15 cellular contexts compared by ENCODE assay signal in the genomic region with DNA sequence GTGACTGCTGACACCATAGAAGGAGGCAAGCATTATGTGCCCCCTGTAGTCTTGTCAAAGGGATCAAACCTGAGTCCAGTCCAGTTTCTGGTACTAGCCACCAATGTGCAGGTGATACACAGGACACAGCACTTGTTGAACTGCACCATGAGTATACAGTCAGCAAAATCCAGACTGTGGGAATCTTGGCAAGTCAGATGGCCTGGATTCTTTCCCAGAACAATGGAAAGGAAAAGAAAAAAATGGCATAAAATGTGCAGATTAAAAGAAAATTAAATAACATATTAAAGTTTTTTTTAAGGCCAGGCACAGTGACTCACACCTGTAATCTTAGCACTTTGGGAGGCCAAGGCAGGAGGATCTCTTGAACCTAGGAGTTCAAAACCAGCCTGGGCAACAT. TPM values are rescaled to one million over a fixed set of nuclear protein-coding genes. Genes with fewer than 3 reads are reported as not detected.
A peak's percentile ranks its signal among the peaks of the same experiment; 100 is the strongest.
DNase-seq lines count a peak whose midpoint lies in the region; ATAC-seq and TF ChIP-seq lines count a peak whose summit lies in the region.
"Had no signal": no experiment of that assay in that cellular context is flagged by ENCODE, and none has a peak within 500 bp of the region (broad histone marks: within the 10 kb centered on the region; RNA-seq: fewer than 3 reads in every experiment).

No MANE protein-coding gene starts in this region.

- H4K8ac ChIP-seq in IMR-90 (ENCODE audit: low read depth in 2 of 2, low read length in 2 of 2): no peak overlapping the region

- no peaks in the 10 kb centered on the region for H3K27me3 ChIP-seq in IMR-90 (ENCODE audit: control insufficient read depth, insufficient read depth, low read length)
- no peaks in the 10 kb centered on the region for H3K27me3 ChIP-seq in naive thymus-derived CD4-positive, alpha-beta T cell (ENCODE audit: control insufficient read depth in 2 of 2, insufficient read depth in 2 of 2, low read length in 2 of 2)

- H2AFZ ChIP-seq in IMR-90 (replicated peaks; ENCODE audit: low read length, poor library complexity): no peak overlapping the region
- H2AFZ ChIP-seq: GM23248 had no signal

- H3K4ac ChIP-seq in IMR-90 (ENCODE audit: low read depth, low read length): no peak overlapping the region

- no peak overlapping the region for H3K27ac ChIP-seq in IMR-90 (ENCODE audit: insufficient read depth, low read length)
- no peak overlapping the region for H3K27ac ChIP-seq in naive thymus-derived CD4-positive, alpha-beta T cell (ENCODE audit: low read depth, low read length)
- H3K27ac ChIP-seq: GM23248 had no signal

- H3K9ac ChIP-seq in IMR-90 (ENCODE audit: low read depth, low read length): no peak overlapping the region
- H3K9ac ChIP-seq: GM23248 had no signal

- no peak overlapping the region for H3K27ac Mint-ChIP-seq in naive thymus-derived CD4-positive, alpha-beta T cell
- H3K27ac Mint-ChIP-seq in mesothelial cell of epicardium: no peak overlapping the region

- no peak overlapping the region for H3K56ac ChIP-seq in IMR-90 (ENCODE audit: extremely low read depth, insufficient read depth, low read length)

- H2BK5ac ChIP-seq in IMR-90 (ENCODE audit: low read depth, low read length, poor library complexity, severe bottlenecking): no peak overlapping the region

- H3K23ac ChIP-seq in IMR-90 (ENCODE audit: low read depth, low read length): no peak overlapping the region

- no peaks in the 10 kb centered on the region for H3K9me3 Mint-ChIP-seq in naive thymus-derived CD4-positive, alpha-beta T cell
- no peaks in the 10 kb centered on the region for H3K9me3 Mint-ChIP-seq in mesothelial cell of epicardium
- H3K9me3 Mint-ChIP-seq: CD4-positive, alpha-beta memory T cell had no signal

- H3K4me3 Mint-ChIP-seq in naive thymus-derived CD4-positive, alpha-beta T cell: no peak overlapping the region
- H3K4me3 Mint-ChIP-seq in mesothelial cell of epicardium: no peak overlapping the region
- H3K4me3 Mint-ChIP-seq: CD4-positive, alpha-beta memory T cell had no signal

- peaks cover 3% of the 10 kb centered on the region for H4K20me1 ChIP-seq in IMR-90 (ENCODE audit: insufficient read depth, low read length)

- peaks cover 0 to 11% (median 0%) of the 10 kb centered on the region in 7 donors for H3K4me1 Mint-ChIP-seq in naive thymus-derived CD4-positive, alpha-beta T cell
- peaks cover 4% of the 10 kb centered on the region for H3K4me1 Mint-ChIP-seq in mesothelial cell of epicardium

- no peaks in the 10 kb centered on the region for H3K27me3 Mint-ChIP-seq in naive thymus-derived CD4-positive, alpha-beta T cell
- no peaks in the 10 kb centered on the region for H3K27me3 Mint-ChIP-seq in mesothelial cell of epicardium (ENCODE audit: low read depth)
- H3K27me3 Mint-ChIP-seq: CD4-positive, alpha-beta memory T cell had no signal

- peaks cover 43% of the 10 kb centered on the region for H3K36me3 ChIP-seq in IMR-90 (ENCODE audit: control insufficient read depth, insufficient read depth, low read length)
- H3K36me3 ChIP-seq in naive thymus-derived CD4-positive, alpha-beta T cell (ENCODE audit: control insufficient read depth in 2 of 3, insufficient read depth in 3 of 3, low read length in 3 of 3): peaks cover 19 to 93% (median 38%) of the 10 kb centered on the region in 3 experiments

- in situ Hi-C loops in IMR-90 (cut with MboI; ENCODE audit: low sequenced_read_pairs): no loop called here

- peaks cover 23 to 73% (median 50%) of the 10 kb centered on the region in 5 donors for H3K36me3 Mint-ChIP-seq in naive thymus-derived CD4-positive, alpha-beta T cell
- peaks cover 21% of the 10 kb centered on the region for H3K36me3 Mint-ChIP-seq in mesothelial cell of epicardium

- no peak for TF ChIP-seq RAD21 in IMR-90 (IDR thresholded peaks at IDR 0.05; ENCODE audit: low read length)

- POLR2A ChIA-PET in IMR-90 (lab: Charles Lee; ENCODE audit: unreplicated experiment): no interaction called here
- POLR2A ChIA-PET in naive thymus-derived CD4-positive, alpha-beta T cell (lab: Charles Lee): no interaction called here

- DNase-seq in IMR-90: peak; percentile 21
- peak; percentile 47 for DNase-seq in dermis blood vessel endothelial cell
- peak; percentile 43 for DNase-seq in fibroblast of peridontal ligament (ENCODE audit: extremely low read depth)
- no peak for DNase-seq in naive thymus-derived CD4-positive, alpha-beta T cell
- no peak for DNase-seq in mesothelial cell of epicardium (ENCODE audit: low spot score in 2 of 2, unreplicated experiment in 2 of 2)
- DNase-seq in SW 1271 (lab: John Stamatoyannopoulos, UW): no peak
- DNase-seq: Calu3; CD4-positive, alpha-beta memory T cell; COR-L47; DMS53; DMS79 treated with DMSO at 0.1 percent for 48 hours; GM23248; H7; HCEC 1CT had no signal

- H3K4me1 ChIP-seq in IMR-90 (ENCODE audit: control insufficient read depth, insufficient read depth, low read length): peaks cover 20% of the 10 kb centered on the region
- H3K4me1 ChIP-seq in naive thymus-derived CD4-positive, alpha-beta T cell (ENCODE audit: control insufficient read depth in 2 of 2, insufficient read depth in 2 of 2, low read length in 2 of 2): no peaks in the 10 kb centered on the region

- H3K9me1 ChIP-seq in IMR-90 (ENCODE audit: insufficient read depth, low read length): peaks cover 19% of the 10 kb centered on the region

- H3K4me2 ChIP-seq in IMR-90 (ENCODE audit: low read depth, low read length): no peak overlapping the region

- dilution Hi-C loops in IMR-90 (cut with HindIII; ENCODE audit: low sequenced_read_pairs, unreplicated experiment): no loop called here

- intact Hi-C loops in IMR-90 (cut with micrococcal nuclease): no loop called here
- intact Hi-C loops in naive thymus-derived CD4-positive, alpha-beta T cell (cut with micrococcal nuclease): no loop called here

- H3K9me3 ChIP-seq in IMR-90 (ENCODE audit: control insufficient read depth, insufficient read depth, low read length): no peaks in the 10 kb centered on the region
- no peaks in the 10 kb centered on the region for H3K9me3 ChIP-seq in naive thymus-derived CD4-positive, alpha-beta T cell (ENCODE audit: control insufficient read depth in 2 of 3, low read length in 3 of 3)

- no TSS peak for BruUV-seq in IMR-90 (replicated peaks; lab: Mats Ljungman, UMichigan)

- CTCF ChIA-PET in IMR-90 (lab: Yijun Ruan, JAX): no interaction called here
- CTCF ChIA-PET in naive thymus-derived CD4-positive, alpha-beta T cell (lab: Charles Lee): no interaction called here

- no peak overlapping the region for H3K4me3 ChIP-seq in IMR-90 (ENCODE audit: insufficient read depth, low read depth, low read length)
- no peak overlapping the region for H3K4me3 ChIP-seq in naive thymus-derived CD4-positive, alpha-beta T cell (ENCODE audit: low read length)
- H3K4me3 ChIP-seq: GM23248 had no signal

- peaks cover under 1 to 12% of the 10 kb centered on the region in 2 experiments; a peak in 2 of 4 replicates for H3K79me1 ChIP-seq in IMR-90 (ENCODE audit: low read depth in 1 of 2, low read length in 2 of 2)

- no peak overlapping the region for H2AK9ac ChIP-seq in IMR-90 (replicated peaks; ENCODE audit: low read depth, low read length, poor library complexity)

- no peak overlapping the region for H2BK15ac ChIP-seq in IMR-90 (ENCODE audit: low read depth, low read length)

- no peak for TF ChIP-seq POLR2A in IMR-90 (IDR thresholded peaks at IDR 0.05; ENCODE audit: low read depth, low read length)

- no peak overlapping the region for H2AK5ac ChIP-seq in IMR-90 (ENCODE audit: low read depth, low read length)

- no peak for TF ChIP-seq CTCF in IMR-90 (conservative IDR thresholded peaks at IDR 0.05; ENCODE audit: low read depth, low read length)
- no peak for TF ChIP-seq CTCF in mesothelial cell of epicardium (IDR thresholded peaks at IDR 0.05; ENCODE audit: unreplicated experiment)

- H3K14ac ChIP-seq in IMR-90 (replicated peaks; ENCODE audit: low read depth, low read length): no peak overlapping the region

- no peak overlapping the region for H2BK120ac ChIP-seq in IMR-90 (ENCODE audit: low read depth, low read length)

- H4K5ac ChIP-seq in IMR-90 (ENCODE audit: low read depth, low read length): no peak overlapping the region

- no peak overlapping the region for H3K18ac ChIP-seq in IMR-90 (ENCODE audit: low read depth, low read length)

- no peak overlapping the region for H4K91ac ChIP-seq in IMR-90 (ENCODE audit: insufficient read depth, low read depth, low read length)

- no peak for ATAC-seq in IMR-90 (ENCODE audit: low read depth)
- ATAC-seq in naive thymus-derived CD4-positive, alpha-beta T cell: no peak

- H2BK20ac ChIP-seq in IMR-90 (ENCODE audit: low read depth, low read length): no peak overlapping the region

RNA-seq across cellular contexts. Expression of a gene that starts 16.8 kb away (rescaled TPM):
- 12.8 and 13.1 TPM in 2 replicates for total RNA-seq in IMR-90 (2012; rRNA removed)
- polyA plus RNA-seq in IMR-90 (2012; rRNA removed): 10.8 and 12.2 TPM in 2 replicates
- 5.4 and 6.9 TPM in 2 replicates for polyA plus RNA-seq in IMR-90 (2012; cell fraction: cytosol; rRNA removed)
- polyA plus RNA-seq in IMR-90 (2012; cell fraction: nucleus; rRNA removed; ENCODE audit: low replicate concordance): 33.2 and 38.5 TPM in 2 replicates
- total RNA-seq in dermis blood vessel endothelial cell: 8.2 and 11.6 TPM in 2 replicates
- 100 to 1,000 TPM in 2 of 5 experiments, 10 to 100 TPM in 3; 31.1 to 202 (median 66.9) TPM for total RNA-seq in naive thymus-derived CD4-positive, alpha-beta T cell
- polyA plus RNA-seq in naive thymus-derived CD4-positive, alpha-beta T cell: 10 to 100 TPM; 26.9 to 36.0 TPM
- 33.8 to 35.9 TPM (median 34.3 TPM) in 3 replicates for total RNA-seq in mesothelial cell of epicardium

RNA-seq across cellular contexts. Expression of a gene that starts 21.4 kb away (rescaled TPM):
- total RNA-seq in IMR-90 (2012; rRNA removed) (6.5 and 6.9 TPM in 2 replicates), dermis blood vessel endothelial cell (2.2 and 3.1 TPM in 2 replicates), mesothelial cell of epicardium (11.5 to 13.8 TPM (median 12.7 TPM) in 3 replicates)
- polyA plus RNA-seq in IMR-90 (2012; rRNA removed): 9.6 and 12.4 TPM in 2 replicates
- 5.9 and 10.4 TPM in 2 replicates for polyA plus RNA-seq in IMR-90 (2012; cell fraction: cytosol; rRNA removed)
- polyA plus RNA-seq in IMR-90 (2012; cell fraction: nucleus; rRNA removed; ENCODE audit: low replicate concordance): 10.5 and 18.3 TPM in 2 replicates
- 1 to 10 TPM in 2 of 5 experiments, under 1 TPM in 3; 0.65 to 7.0 (median 0.92) TPM for total RNA-seq in naive thymus-derived CD4-positive, alpha-beta T cell
- not detected for polyA plus RNA-seq in naive thymus-derived CD4-positive, alpha-beta T cell

RNA-seq across cellular contexts. Expression of a gene that starts 43.0 kb away (rescaled TPM):
- total RNA-seq in IMR-90 (2012; rRNA removed): 0.83 TPM in 1 of 2 replicates, not detected in the other
- 0.21 and 0.49 TPM in 2 replicates for polyA plus RNA-seq in IMR-90 (2012; rRNA removed)
- polyA plus RNA-seq in IMR-90 (2012; cell fraction: cytosol; rRNA removed): 0.10 and 0.11 TPM in 2 replicates
- polyA plus RNA-seq in IMR-90 (2012; cell fraction: nucleus; rRNA removed; ENCODE audit: low replicate concordance): 1.6 and 1.7 TPM in 2 replicates
- total RNA-seq in dermis blood vessel endothelial cell: 0.70 and 0.85 TPM in 2 replicates
- 1 to 10 TPM; 3.4 to 8.2 (median 4.6) TPM for total RNA-seq in naive thymus-derived CD4-positive, alpha-beta T cell
- not detected for polyA plus RNA-seq in naive thymus-derived CD4-positive, alpha-beta T cell
- 2.3 to 3.9 TPM (median 3.4 TPM) in 3 replicates for total RNA-seq in mesothelial cell of epicardium
- total RNA-seq: GM23248 had no signal
- polyA plus RNA-seq: CD4-positive, alpha-beta memory T cell; GM23248 had no signal

RNA-seq across cellular contexts. Expression of a gene that starts 53.6 kb away (rescaled TPM):
- 15.3 and 17.9 TPM in 2 replicates for total RNA-seq in IMR-90 (2012; rRNA removed)
- 23.3 and 29.4 TPM in 2 replicates for polyA plus RNA-seq in IMR-90 (2012; rRNA removed)
- 34.1 and 38.2 TPM in 2 replicates for polyA plus RNA-seq in IMR-90 (2012; cell fraction: cytosol; rRNA removed)
- polyA plus RNA-seq in IMR-90 (2012; cell fraction: nucleus; rRNA removed; ENCODE audit: low replicate concordance): 48.3 and 88.8 TPM in 2 replicates
- 28.9 and 33.4 TPM in 2 replicates for total RNA-seq in dermis blood vessel endothelial cell
- 10 to 100 TPM; 48.2 to 64.3 (median 58.1) TPM for total RNA-seq in naive thymus-derived CD4-positive, alpha-beta T cell
- polyA plus RNA-seq in naive thymus-derived CD4-positive, alpha-beta T cell: 10 to 100 TPM; 52.9 to 56.7 TPM
- 19.8 to 23.1 TPM (median 20.7 TPM) in 3 replicates for total RNA-seq in mesothelial cell of epicardium

RNA-seq across cellular contexts. Expression of a gene that starts 58.4 kb away (rescaled TPM):
- total RNA-seq in IMR-90 (2012; rRNA removed) (not detected in 2 replicates), dermis blood vessel endothelial cell (not detected in 2 replicates), mesothelial cell of epicardium (5.0 to 6.0 TPM (median 5.2 TPM) in 3 replicates)
- polyA plus RNA-seq in IMR-90 (2012; rRNA removed): 0.03 and 0.13 TPM in 2 replicates
- polyA plus RNA-seq in IMR-90 (2012; cell fraction: cytosol; rRNA removed): 0.10 and 0.16 TPM in 2 replicates
- polyA plus RNA-seq in IMR-90 (2012; cell fraction: nucleus; rRNA removed; ENCODE audit: low replicate concordance): 0.38 and 0.49 TPM in 2 replicates
- 1 to 10 TPM in 4 of 5 experiments, not detected in 1; 1.2 to 4.8 (median 3.2) TPM for total RNA-seq in naive thymus-derived CD4-positive, alpha-beta T cell
- polyA plus RNA-seq in naive thymus-derived CD4-positive, alpha-beta T cell: under 1 TPM; 0.24 to 0.77 TPM
- total RNA-seq: A172, GM23248 had no signal
- polyA plus RNA-seq: GM23248 had no signal

Comparison
In these comparisons a context has a peak if more than half of its experiments do, and no peak if none do; other contexts are left out.
1. DNase-seq: peak in IMR-90 (single experiment), dermis blood vessel endothelial cell (single experiment) and fibroblast of peridontal ligament (single experiment); none in naive thymus-derived CD4-positive, alpha-beta T cell (0 of 9), mesothelial cell of epicardium (0 of 2) and SW 1271 (0 of 2).